Comparison of ENCODE assay signal across 1 cellular context in the genomic region with DNA sequence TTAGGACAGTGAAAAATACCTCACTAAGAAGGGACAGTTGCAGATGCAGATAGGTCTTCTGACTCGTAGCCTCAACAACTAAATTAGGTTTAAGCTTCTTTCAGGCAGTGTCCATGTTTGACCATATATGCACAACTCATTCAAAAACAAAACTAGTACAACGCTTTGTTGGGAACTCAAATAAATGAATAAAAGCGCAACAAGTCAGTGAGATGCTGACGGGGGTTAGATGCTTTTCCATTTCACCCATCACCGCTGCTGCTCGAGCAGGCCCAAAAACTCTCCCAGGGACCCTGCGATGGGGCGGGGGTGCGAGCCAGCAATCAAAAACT.
TF ChIP-seq lines count a peak whose summit lies in the region.

No MANE protein-coding gene starts in this region.

TF ChIP-seq in WTC11, 78 proteins besides CTCF, POLR2A, EP300 and RAD21 (continued from another document):
- TF ChIP-seq, protein P1, sequence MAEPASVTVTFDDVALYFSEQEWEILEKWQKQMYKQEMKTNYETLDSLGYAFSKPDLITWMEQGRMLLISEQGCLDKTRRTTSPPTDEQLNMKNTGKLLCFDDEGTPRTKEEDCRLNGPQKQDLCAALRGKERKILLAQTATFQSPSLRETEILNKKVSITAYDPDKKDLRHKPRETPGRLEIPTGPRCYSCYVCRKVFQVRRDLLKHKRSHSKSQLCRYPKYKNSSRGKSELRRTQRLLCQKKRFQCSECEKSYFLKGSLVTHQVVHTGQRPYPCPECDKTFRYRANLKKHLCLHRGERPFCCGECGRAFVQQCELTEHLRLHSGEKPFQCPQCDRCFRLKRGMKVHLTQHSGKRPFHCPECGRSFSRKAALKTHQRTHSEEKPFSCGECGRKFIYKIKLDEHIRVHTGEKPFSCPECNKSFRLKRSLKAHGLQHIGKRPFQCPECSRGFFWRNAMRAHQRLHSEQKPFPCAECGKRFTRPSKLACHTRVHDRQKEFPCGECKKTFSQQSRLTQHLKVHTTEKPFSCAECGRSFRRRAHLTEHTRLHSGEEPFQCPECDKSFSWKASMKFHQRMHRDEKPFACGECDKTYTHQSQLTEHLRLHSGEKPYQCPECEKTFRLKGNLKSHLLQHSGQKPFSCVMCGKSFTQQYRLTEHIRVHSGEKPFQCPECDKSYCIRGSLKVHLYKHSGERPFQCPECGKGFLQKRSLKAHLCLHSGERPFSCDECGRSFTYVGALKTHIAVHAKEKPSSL (CRISPR knock-in tag; conservative IDR thresholded peaks at IDR 0.05), result no peak
- TF ChIP-seq, protein P2, sequence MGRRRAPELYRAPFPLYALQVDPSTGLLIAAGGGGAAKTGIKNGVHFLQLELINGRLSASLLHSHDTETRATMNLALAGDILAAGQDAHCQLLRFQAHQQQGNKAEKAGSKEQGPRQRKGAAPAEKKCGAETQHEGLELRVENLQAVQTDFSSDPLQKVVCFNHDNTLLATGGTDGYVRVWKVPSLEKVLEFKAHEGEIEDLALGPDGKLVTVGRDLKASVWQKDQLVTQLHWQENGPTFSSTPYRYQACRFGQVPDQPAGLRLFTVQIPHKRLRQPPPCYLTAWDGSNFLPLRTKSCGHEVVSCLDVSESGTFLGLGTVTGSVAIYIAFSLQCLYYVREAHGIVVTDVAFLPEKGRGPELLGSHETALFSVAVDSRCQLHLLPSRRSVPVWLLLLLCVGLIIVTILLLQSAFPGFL (CRISPR knock-in tag; IDR thresholded peaks at IDR 0.05; ENCODE audit: borderline replicate concordance), result no peak
- TF ChIP-seq ZNF532 (CRISPR knock-in tag; IDR thresholded peaks at IDR 0.05; ENCODE audit: borderline replicate concordance), result no peak
- no peak for TF ChIP-seq ZNF671 (CRISPR knock-in tag; IDR thresholded peaks at IDR 0.05)
- no peak for TF ChIP-seq ZNF423 (CRISPR knock-in tag; IDR thresholded peaks at IDR 0.05)
- TF ChIP-seq, protein P3, sequence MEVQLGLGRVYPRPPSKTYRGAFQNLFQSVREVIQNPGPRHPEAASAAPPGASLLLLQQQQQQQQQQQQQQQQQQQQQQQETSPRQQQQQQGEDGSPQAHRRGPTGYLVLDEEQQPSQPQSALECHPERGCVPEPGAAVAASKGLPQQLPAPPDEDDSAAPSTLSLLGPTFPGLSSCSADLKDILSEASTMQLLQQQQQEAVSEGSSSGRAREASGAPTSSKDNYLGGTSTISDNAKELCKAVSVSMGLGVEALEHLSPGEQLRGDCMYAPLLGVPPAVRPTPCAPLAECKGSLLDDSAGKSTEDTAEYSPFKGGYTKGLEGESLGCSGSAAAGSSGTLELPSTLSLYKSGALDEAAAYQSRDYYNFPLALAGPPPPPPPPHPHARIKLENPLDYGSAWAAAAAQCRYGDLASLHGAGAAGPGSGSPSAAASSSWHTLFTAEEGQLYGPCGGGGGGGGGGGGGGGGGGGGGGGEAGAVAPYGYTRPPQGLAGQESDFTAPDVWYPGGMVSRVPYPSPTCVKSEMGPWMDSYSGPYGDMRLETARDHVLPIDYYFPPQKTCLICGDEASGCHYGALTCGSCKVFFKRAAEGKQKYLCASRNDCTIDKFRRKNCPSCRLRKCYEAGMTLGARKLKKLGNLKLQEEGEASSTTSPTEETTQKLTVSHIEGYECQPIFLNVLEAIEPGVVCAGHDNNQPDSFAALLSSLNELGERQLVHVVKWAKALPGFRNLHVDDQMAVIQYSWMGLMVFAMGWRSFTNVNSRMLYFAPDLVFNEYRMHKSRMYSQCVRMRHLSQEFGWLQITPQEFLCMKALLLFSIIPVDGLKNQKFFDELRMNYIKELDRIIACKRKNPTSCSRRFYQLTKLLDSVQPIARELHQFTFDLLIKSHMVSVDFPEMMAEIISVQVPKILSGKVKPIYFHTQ (CRISPR knock-in tag; IDR thresholded peaks at IDR 0.05), result no peak
- TF ChIP-seq MAX (CRISPR knock-in tag; IDR thresholded peaks at IDR 0.05), result no peak
- no peak for TF ChIP-seq MXD4 (CRISPR knock-in tag; IDR thresholded peaks at IDR 0.05; ENCODE audit: borderline replicate concordance)
